11 cellular contexts compared by ENCODE assay signal in the genomic region with DNA sequence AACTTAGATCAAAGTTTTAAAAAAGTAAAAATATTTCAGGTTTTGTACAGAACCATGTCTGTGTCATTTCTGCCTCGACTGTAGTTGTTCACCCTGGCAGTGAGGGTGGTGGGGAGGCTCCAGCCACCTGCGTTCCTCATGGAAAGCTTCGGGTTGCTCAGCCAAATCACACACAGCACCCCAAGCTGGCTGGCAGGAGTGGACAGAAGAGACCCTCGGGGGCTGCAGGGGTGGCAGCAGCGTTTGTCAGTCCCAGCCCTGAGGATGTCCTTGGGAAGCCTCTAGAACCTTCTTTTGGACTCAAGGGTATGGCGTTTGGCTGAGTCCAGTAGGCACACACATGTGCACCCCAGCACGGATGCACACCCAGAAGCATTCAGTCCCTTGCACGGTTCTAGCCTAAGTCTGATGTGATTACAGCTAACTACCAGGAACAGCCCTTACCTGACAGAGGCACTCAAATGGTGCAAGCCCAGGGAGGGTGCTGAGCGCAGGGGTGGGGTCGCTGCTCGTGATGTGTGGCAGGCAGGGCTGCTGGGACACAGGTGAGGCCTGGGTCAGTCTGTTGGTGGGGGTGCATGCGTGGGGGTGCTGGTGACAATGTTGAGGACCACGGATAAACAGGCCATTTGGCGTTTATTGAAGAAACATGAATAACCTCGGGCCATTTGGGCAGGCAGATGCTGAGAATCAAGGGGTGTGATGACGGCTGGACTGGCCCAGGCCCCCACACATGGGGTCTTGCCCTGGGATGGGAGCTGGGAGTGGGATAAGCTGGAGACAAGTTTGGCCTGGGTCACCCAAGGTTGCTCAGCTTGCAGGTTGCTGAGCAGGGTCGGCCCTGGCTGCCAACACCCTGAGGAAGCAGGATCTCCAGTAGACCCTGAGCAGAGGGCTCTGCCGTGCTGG.
A peak's percentile ranks its signal among the peaks of the same experiment; 100 is the strongest.
DNase-seq lines count a peak whose midpoint lies in the region; ATAC-seq lines count a peak whose summit lies in the region.
"Had no signal": no experiment of that assay in that cellular context is flagged by ENCODE, and none has a peak within 500 bp of the region (broad histone marks: within the 10 kb centered on the region; RNA-seq: fewer than 3 reads in every experiment).

No MANE protein-coding gene starts in this region.

- no peaks in the 10 kb centered on the region for H3K27me3 Mint-ChIP-seq in activated CD4-positive, alpha-beta T cell treated with anti-CD3 and anti-CD28 coated beads, Interleukin-2, amount 10 ng/mL, durations not matched to agents 7 days and 5 days

- POLR2A ChIA-PET in activated CD4-positive, alpha-beta T cell treated with anti-CD3 and anti-CD28 coated beads, Interleukin-2, amount 10 ng/mL, durations not matched to agents 7 days and 5 days (lab: Charles Lee), result no interaction called here

- no peaks in the 10 kb centered on the region for H3K9me3 Mint-ChIP-seq in activated CD4-positive, alpha-beta T cell treated with anti-CD3 and anti-CD28 coated beads, Interleukin-2, amount 10 ng/mL, durations not matched to agents 7 days and 5 days
- H3K9me3 Mint-ChIP-seq: activated naive CD4-positive, alpha-beta T cell treated with anti-CD3 and anti-CD28 coated beads, Interleukin-2, amount 10 ng/mL, durations not matched to agents 7 days and 5 days; naive thymus-derived CD4-positive, alpha-beta T cell had no signal

- peak; percentile 4 for DNase-seq in activated CD4-positive, alpha-beta T cell treated with anti-CD3 and anti-CD28 coated beads, Interleukin-2, amount 10 ng/mL, durations not matched to agents 7 days and 5 days
- no peak for DNase-seq in activated CD4-positive, alpha-beta T cell treated with anti-CD3 and anti-CD28 coated beads for 48 hours
- DNase-seq in activated CD8-positive, alpha-beta memory T cell treated with anti-CD3 and anti-CD28 coated beads, Interleukin-2, amount 50 U/mL, for 4 hours, result peak; percentile 9
- DNase-seq in left lobe of liver (ENCODE audit: low spot score) (peak; percentile 28), dermis blood vessel endothelial cell (no peak), NCI-H1436 treated with DMSO at 0.1 percent for 48 hours (lab: John Stamatoyannopoulos, UW) (no peak), NCI-H446 (lab: John Stamatoyannopoulos, UW) (no peak)
- peak; percentile 15 for DNase-seq in stimulated activated CD8-positive, alpha-beta memory T cell treated with anti-CD3 and anti-CD28 coated beads, Interleukin-4, amount 100 ng/mL, for 48 hours
- DNase-seq: activated naive CD4-positive, alpha-beta T cell treated with anti-CD3 and anti-CD28 coated beads, Interleukin-2, amount 10 ng/mL, durations not matched to agents 7 days and 5 days; NK-92 treated with Interleukin-12 subunit alpha and Interleukin-12 subunit beta, amount 100 ng/mL, for 24 hours had no signal

- CTCF ChIA-PET in activated CD4-positive, alpha-beta T cell treated with anti-CD3 and anti-CD28 coated beads, Interleukin-2, amount 10 ng/mL, durations not matched to agents 7 days and 5 days (lab: Charles Lee), result interaction anchor here (1.4 kb wide), 1 partner anchor 261 kb away, joined by 3 read pairs; no protein-coding TSS in a partner anchor

- ATAC-seq in left lobe of liver, result no peak

- no peaks in the 10 kb centered on the region for H3K4me1 Mint-ChIP-seq in activated CD4-positive, alpha-beta T cell treated with anti-CD3 and anti-CD28 coated beads, Interleukin-2, amount 10 ng/mL, durations not matched to agents 7 days and 5 days
- H3K4me1 Mint-ChIP-seq: activated naive CD4-positive, alpha-beta T cell treated with anti-CD3 and anti-CD28 coated beads, Interleukin-2, amount 10 ng/mL, durations not matched to agents 7 days and 5 days had no signal

- H3K4me3 Mint-ChIP-seq in activated CD4-positive, alpha-beta T cell treated with anti-CD3 and anti-CD28 coated beads, Interleukin-2, amount 10 ng/mL, durations not matched to agents 7 days and 5 days, result no peak overlapping the region
- H3K4me3 Mint-ChIP-seq: activated naive CD4-positive, alpha-beta T cell treated with anti-CD3 and anti-CD28 coated beads, Interleukin-2, amount 10 ng/mL, durations not matched to agents 7 days and 5 days; naive thymus-derived CD4-positive, alpha-beta T cell had no signal

- no peak overlapping the region for H3K27ac Mint-ChIP-seq in activated CD4-positive, alpha-beta T cell treated with anti-CD3 and anti-CD28 coated beads, Interleukin-2, amount 10 ng/mL, durations not matched to agents 7 days and 5 days
- H3K27ac Mint-ChIP-seq: activated naive CD4-positive, alpha-beta T cell treated with anti-CD3 and anti-CD28 coated beads, Interleukin-2, amount 10 ng/mL, durations not matched to agents 7 days and 5 days had no signal

- H3K36me3 Mint-ChIP-seq in activated CD4-positive, alpha-beta T cell treated with anti-CD3 and anti-CD28 coated beads, Interleukin-2, amount 10 ng/mL, durations not matched to agents 7 days and 5 days (ENCODE audit: low read depth), result no peaks in the 10 kb centered on the region

Comparison
In these comparisons a context has a peak if more than half of its experiments do, and no peak if none do; other contexts are left out.
1. DNase-seq: peak in activated CD4-positive, alpha-beta T cell treated with anti-CD3 and anti-CD28 coated beads, Interleukin-2, amount 10 ng/mL, durations not matched to agents 7 days and 5 days (single experiment), activated CD8-positive, alpha-beta memory T cell treated with anti-CD3 and anti-CD28 coated beads, Interleukin-2, amount 50 U/mL, for 4 hours (single experiment), left lobe of liver (single experiment) and stimulated activated CD8-positive, alpha-beta memory T cell treated with anti-CD3 and anti-CD28 coated beads, Interleukin-4, amount 100 ng/mL, for 48 hours (single experiment); none in activated CD4-positive, alpha-beta T cell treated with anti-CD3 and anti-CD28 coated beads for 48 hours (single experiment), dermis blood vessel endothelial cell (single experiment), NCI-H1436 treated with DMSO at 0.1 percent for 48 hours (single experiment) and NCI-H446 (0 of 2).